In the genomic region with DNA sequence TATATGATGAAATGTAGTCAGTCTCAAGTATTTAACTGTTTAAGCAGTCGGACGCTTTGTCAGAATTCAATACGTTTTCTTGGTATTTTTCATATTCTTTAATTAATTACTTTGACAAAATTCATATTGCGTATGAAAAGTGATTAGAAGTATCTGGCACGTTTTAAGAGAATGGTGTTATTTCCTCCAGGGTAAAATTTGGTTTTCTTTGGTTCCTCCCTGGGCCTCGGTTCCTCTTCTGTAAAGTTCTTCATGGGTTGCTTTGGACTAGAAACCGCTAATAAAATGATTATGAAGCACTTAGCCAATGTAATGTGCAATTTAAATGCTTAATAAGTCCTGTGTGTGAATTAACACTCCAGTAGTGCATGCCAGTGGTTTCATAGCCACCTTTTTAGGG, we compare ENCODE assay signal across 8 cellular contexts. TPM values are rescaled to one million over a fixed set of nuclear protein-coding genes. Genes with fewer than 3 reads are reported as not detected.
DNase-seq lines count a peak whose midpoint lies in the region; ATAC-seq and TF ChIP-seq lines count a peak whose summit lies in the region.

No MANE protein-coding gene starts in this region.

- H3K4me3 Mint-ChIP-seq in stimulated activated effector memory CD8-positive, alpha-beta T cell treated with anti-CD3 and anti-CD28 coated beads, Interleukin-12 subunit alpha, Interleukin-12 subunit beta, amount 100 ng/mL, for 72 hours: peak overlapping the region; percentile 98

- H3K4me1 Mint-ChIP-seq in stimulated activated effector memory CD8-positive, alpha-beta T cell treated with anti-CD3 and anti-CD28 coated beads, Interleukin-12 subunit alpha, Interleukin-12 subunit beta, amount 100 ng/mL, for 72 hours: peaks cover 23% of the 10 kb centered on the region

- peak overlapping the region; percentile 27; the same call in 1 of the 2 replicates for H3K27ac ChIP-seq in SK-N-MC

- peaks cover 8% of the 10 kb centered on the region for H3K36me3 Mint-ChIP-seq in stimulated activated effector memory CD8-positive, alpha-beta T cell treated with anti-CD3 and anti-CD28 coated beads, Interleukin-12 subunit alpha, Interleukin-12 subunit beta, amount 100 ng/mL, for 72 hours

- peak; percentile 45 for DNase-seq in NOMO-1 treated with DMSO at 0.1 percent for 48 hours (lab: John Stamatoyannopoulos, UW; ENCODE audit: unreplicated experiment)
- DNase-seq in NOMO-1 treated with dmso at 0.1 percent for 144 hours (lab: John Stamatoyannopoulos, UW; ENCODE audit: unreplicated experiment): no peak
- DNase-seq in SK-N-MC (ENCODE audit: low read depth, low spot score): no peak
- no peak for DNase-seq in foreskin fibroblast
- DNase-seq in stimulated activated effector memory CD8-positive, alpha-beta T cell treated with anti-CD3 and anti-CD28 coated beads, Interleukin-12 subunit alpha, Interleukin-12 subunit beta, amount 100 ng/mL, for 72 hours (ENCODE audit: low spot score in 2 of 2): no peak
- DNase-seq in SK-N-DZ (ENCODE audit: low spot score): no peak
- no peak for DNase-seq in effector CD4-positive, alpha-beta T cell

- TF ChIP-seq CTCF in foreskin fibroblast (IDR thresholded peaks at IDR 0.05; ENCODE audit: low read depth, low read length): no peak

- no peaks in the 10 kb centered on the region for H3K9me3 Mint-ChIP-seq in stimulated activated effector memory CD8-positive, alpha-beta T cell treated with anti-CD3 and anti-CD28 coated beads, Interleukin-12 subunit alpha, Interleukin-12 subunit beta, amount 100 ng/mL, for 72 hours

- no peaks in the 10 kb centered on the region for H3K9me3 ChIP-seq in SK-N-MC (ENCODE audit: low read depth, low read length)

- H3K36me3 ChIP-seq in SK-N-MC (ENCODE audit: insufficient read depth, low read length): no peaks in the 10 kb centered on the region; the same call in 1 of the 2 replicates

- H3K27ac Mint-ChIP-seq in stimulated activated effector memory CD8-positive, alpha-beta T cell treated with anti-CD3 and anti-CD28 coated beads, Interleukin-12 subunit alpha, Interleukin-12 subunit beta, amount 100 ng/mL, for 72 hours: peak overlapping the region; percentile 93

- peak overlapping the region; percentile 98 for H3K4me3 ChIP-seq in SK-N-MC
- peak overlapping the region; percentile 90 to 96 for H3K4me3 ChIP-seq in foreskin fibroblast (ENCODE audit: low read depth in 1 of 2, low read length in 2 of 2)

- peak overlapping the region; percentile 51 for H3K9ac ChIP-seq in SK-N-MC (ENCODE audit: insufficient read length)

- no peak for ATAC-seq in stimulated activated effector memory CD8-positive, alpha-beta T cell treated with anti-CD3 and anti-CD28 coated beads, Interleukin-12 subunit alpha, Interleukin-12 subunit beta, amount 100 ng/mL, for 72 hours
- no peak for ATAC-seq in GM19328 (IDR thresholded peaks at IDR 0.05; ENCODE audit: unreplicated experiment)

RNA-seq across cellular contexts. Expression of gene CBL, which starts 1.5 kb away (rescaled TPM):
- 6.9 and 8.0 TPM in 2 replicates for polyA plus RNA-seq in SK-N-DZ (2014; cell fraction: cytosol; rRNA removed)
- polyA plus RNA-seq in SK-N-DZ (2014; cell fraction: nucleus; rRNA removed): 3.2 and 4.8 TPM in 2 replicates

RNA-seq across cellular contexts. Expression of gene NHERF4, which starts 22.3 kb away (rescaled TPM):
- polyA plus RNA-seq in SK-N-DZ (2014; cell fraction: cytosol; rRNA removed): not detected in 2 replicates
- not detected in 2 replicates for polyA plus RNA-seq in SK-N-DZ (2014; cell fraction: nucleus; rRNA removed)

RNA-seq across cellular contexts. Expression of gene NLRX1, which starts 39.1 kb away (rescaled TPM):
- not detected in 2 replicates for polyA plus RNA-seq in SK-N-DZ (2014; cell fraction: cytosol; rRNA removed)
- polyA plus RNA-seq in SK-N-DZ (2014; cell fraction: nucleus; rRNA removed): not detected in 2 replicates

RNA-seq across cellular contexts. Expression of gene ABCG4, which starts 58.8 kb away (rescaled TPM):
- polyA plus RNA-seq in SK-N-DZ (2014; cell fraction: cytosol; rRNA removed): 0.52 and 0.90 TPM in 2 replicates
- polyA plus RNA-seq in SK-N-DZ (2014; cell fraction: nucleus; rRNA removed): 2.7 and 5.3 TPM in 2 replicates
